In the genomic region with DNA sequence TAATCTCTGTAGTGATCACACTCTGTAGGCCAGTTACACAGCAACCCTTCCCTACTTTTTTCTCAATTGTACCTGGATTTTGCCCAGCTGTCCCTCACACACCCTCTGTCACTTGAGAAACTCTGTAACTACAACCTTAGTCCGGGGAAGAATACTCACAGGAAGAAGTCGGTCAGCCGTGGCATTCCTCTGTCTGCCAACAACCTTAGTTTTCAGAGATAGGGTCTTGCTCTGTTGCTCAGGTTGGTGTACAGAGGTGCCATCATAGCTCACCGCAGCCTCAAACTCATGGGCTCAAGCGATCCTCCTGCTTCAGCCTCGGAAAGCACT, we compare ENCODE assay signal across 27 cellular contexts. TPM values are rescaled to one million over a fixed set of nuclear protein-coding genes. Genes with fewer than 3 reads are reported as not detected.
"Had no signal": no experiment of that assay in that cellular context is flagged by ENCODE, and none has a peak within 500 bp of the region (broad histone marks: within the 10 kb centered on the region; RNA-seq: fewer than 3 reads in every experiment).

No MANE protein-coding gene starts in this region.

- H3K36me3 Mint-ChIP-seq: activated naive CD4-positive, alpha-beta T cell treated with anti-CD3 and anti-CD28 coated beads, Interleukin-2, amount 10 ng/mL, durations not matched to agents 7 days and 5 days; activated naive CD8-positive, alpha-beta T cell treated with anti-CD3 and anti-CD28 coated beads, Interleukin-2, amount 10 ng/mL, durations not matched to agents 7 days and 5 days; naive B cell had no signal

- ATAC-seq: foreskin keratinocyte, heart right ventricle, left ventricle myocardium superior, right cardiac atrium had no signal

- H3K27ac Mint-ChIP-seq: activated naive CD4-positive, alpha-beta T cell treated with anti-CD3 and anti-CD28 coated beads, Interleukin-2, amount 10 ng/mL, durations not matched to agents 7 days and 5 days; activated naive CD8-positive, alpha-beta T cell treated with anti-CD3 and anti-CD28 coated beads, Interleukin-2, amount 10 ng/mL, durations not matched to agents 7 days and 5 days; activated T-helper 1 cell treated with anti-CD3 and anti-CD28 coated beads, Interleukin-12 subunit alpha, Interleukin-12 subunit beta, Interleukin-2, Interleukin-4 antibody, amounts not matched to agents 30 ng/mL and 10 ng/mL and 1 ng/mL, durations not matched to agents 14 hours and 24 hours and 36 hours; dendritic cell treated with granulocyte-macrophage colony-stimulating factor and Interleukin-4, amounts not matched to agents 40 ng/mL and 50 ng/mL, for 4 days had no signal

- DNase-seq: activated CD4-positive, alpha-beta T cell treated with anti-CD3 and anti-CD28 coated beads for 4 hours; activated CD4-positive, alpha-beta T cell treated with anti-CD3 and anti-CD28 coated beads, Interleukin-2, amount 50 U/mL, for 48 hours; activated CD4-positive, CD25-positive, alpha-beta regulatory T cell; activated CD8-positive, alpha-beta memory T cell treated with anti-CD3 and anti-CD28 coated beads for 24 hours; activated effector memory CD4-positive, alpha-beta T cell treated with anti-CD3 and anti-CD28 coated beads, Interleukin-2, amount 50 U/mL, for 16 hours; activated naive CD4-positive, alpha-beta T cell treated with anti-CD3 and anti-CD28 coated beads, Interleukin-2, amount 10 ng/mL, durations not matched to agents 7 days and 5 days; activated naive CD8-positive, alpha-beta T cell treated with anti-CD3 and anti-CD28 coated beads, Interleukin-2, amount 10 ng/mL, durations not matched to agents 7 days and 5 days; activated T-cell treated with anti-CD3 and anti-CD28 coated beads, Interleukin-2, amount 50 U/mL, for 1 hour; amniotic stem cell; central memory CD4-positive, alpha-beta T cell; foreskin keratinocyte; heart right ventricle; left ventricle myocardium superior; naive B cell; occipital lobe; right cardiac atrium; spleen; stimulated activated naive CD4-positive, alpha-beta T cell; T-helper 1 cell had no signal

- H3K4me1 Mint-ChIP-seq: activated naive CD4-positive, alpha-beta T cell treated with anti-CD3 and anti-CD28 coated beads, Interleukin-2, amount 10 ng/mL, durations not matched to agents 7 days and 5 days; activated naive CD8-positive, alpha-beta T cell treated with anti-CD3 and anti-CD28 coated beads, Interleukin-2, amount 10 ng/mL, durations not matched to agents 7 days and 5 days; neural crest cell had no signal

- H3K4me3 Mint-ChIP-seq: activated naive CD4-positive, alpha-beta T cell treated with anti-CD3 and anti-CD28 coated beads, Interleukin-2, amount 10 ng/mL, durations not matched to agents 7 days and 5 days; activated naive CD8-positive, alpha-beta T cell treated with anti-CD3 and anti-CD28 coated beads, Interleukin-2, amount 10 ng/mL, durations not matched to agents 7 days and 5 days; activated T-helper 1 cell treated with anti-CD3 and anti-CD28 coated beads, Interleukin-12 subunit alpha, Interleukin-12 subunit beta, Interleukin-2, Interleukin-4 antibody, amounts not matched to agents 30 ng/mL and 10 ng/mL and 1 ng/mL, durations not matched to agents 14 hours and 24 hours and 36 hours; dendritic cell treated with granulocyte-macrophage colony-stimulating factor and Interleukin-4, amounts not matched to agents 40 ng/mL and 50 ng/mL, for 4 days; naive B cell; neural crest cell had no signal

- H3K9me3 ChIP-seq: esophagus muscularis mucosa, heart right ventricle, spleen, suprapubic skin, tibial nerve had no signal

- H3K9me3 Mint-ChIP-seq: activated naive CD4-positive, alpha-beta T cell treated with anti-CD3 and anti-CD28 coated beads, Interleukin-2, amount 10 ng/mL, durations not matched to agents 7 days and 5 days; activated naive CD8-positive, alpha-beta T cell treated with anti-CD3 and anti-CD28 coated beads, Interleukin-2, amount 10 ng/mL, durations not matched to agents 7 days and 5 days; activated T-helper 1 cell treated with anti-CD3 and anti-CD28 coated beads, Interleukin-12 subunit alpha, Interleukin-12 subunit beta, Interleukin-2, Interleukin-4 antibody, amounts not matched to agents 30 ng/mL and 10 ng/mL and 1 ng/mL, durations not matched to agents 14 hours and 24 hours and 36 hours; dendritic cell treated with granulocyte-macrophage colony-stimulating factor and Interleukin-4, amounts not matched to agents 40 ng/mL and 50 ng/mL, for 4 days; naive B cell; neural crest cell had no signal

RNA-seq across cellular contexts. Expression of a gene that starts 38.5 kb away (rescaled TPM):
- total RNA-seq: activated naive CD8-positive, alpha-beta T cell treated with anti-CD3 and anti-CD28 coated beads, Interleukin-2, amount 10 ng/mL, durations not matched to agents 7 days and 5 days; activated T-helper 1 cell treated with anti-CD3 and anti-CD28 coated beads, Interleukin-12 subunit alpha, Interleukin-12 subunit beta, Interleukin-2, Interleukin-4 antibody, amounts not matched to agents 30 ng/mL and 10 ng/mL and 1 ng/mL, durations not matched to agents 14 hours and 24 hours and 36 hours; foreskin keratinocyte; glomerular endothelial cell; lung microvascular endothelial cell; neural crest cell; spleen; suprapubic skin; tibial nerve had no signal
